15 cellular contexts compared by ENCODE assay signal in the genomic region with DNA sequence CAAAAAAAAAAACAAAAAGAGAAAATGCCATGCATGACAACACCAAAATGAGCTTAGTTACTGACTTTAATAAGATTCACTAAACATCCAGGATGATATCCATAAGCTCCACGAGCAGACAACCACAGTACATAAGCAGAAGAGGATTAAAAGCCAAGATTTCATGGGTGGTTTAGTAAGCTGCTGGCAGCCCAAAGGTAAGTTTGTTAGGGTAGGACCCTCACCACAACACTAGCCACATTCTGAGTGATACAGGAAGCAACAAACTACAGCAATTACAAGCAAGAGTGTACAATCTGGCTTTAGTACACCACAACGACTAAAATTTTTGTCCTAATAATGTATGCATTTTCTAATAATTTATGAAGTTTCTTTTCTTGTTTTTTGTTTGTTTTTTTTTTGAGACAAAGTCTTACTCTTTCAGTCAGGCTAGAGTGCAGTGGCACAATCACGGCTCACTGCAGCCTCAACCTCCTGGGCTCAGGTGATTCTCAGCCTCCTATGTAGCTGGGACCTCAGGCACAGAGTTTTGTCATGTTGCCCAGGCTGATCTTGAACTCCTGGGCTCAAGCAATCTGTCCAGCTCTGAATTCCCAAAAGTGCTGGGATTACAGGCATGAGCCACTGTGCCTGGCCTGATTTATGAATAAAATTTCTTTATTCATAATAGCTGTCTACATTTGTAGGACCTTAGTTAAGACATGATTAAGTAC.
"Had no signal": no experiment of that assay in that cellular context is flagged by ENCODE, and none has a peak within 500 bp of the region (broad histone marks: within the 10 kb centered on the region; RNA-seq: fewer than 3 reads in every experiment).

No MANE protein-coding gene starts in this region.

- ATAC-seq: lower lobe of right lung, SK-N-SH treated with all-trans-retinoic acid at 6 μM for 48 hours had no signal

- H3K27me3 Mint-ChIP-seq: activated naive CD4-positive, alpha-beta T cell treated with anti-CD3 and anti-CD28 coated beads, Interleukin-2, amount 50 U/mL, for 24 hours had no signal

- H3K9me3 Mint-ChIP-seq: activated naive CD4-positive, alpha-beta T cell treated with anti-CD3 and anti-CD28 coated beads, Interleukin-2, amount 50 U/mL, for 24 hours; mesothelial cell of epicardium had no signal

- H3K27ac Mint-ChIP-seq: activated naive CD4-positive, alpha-beta T cell treated with anti-CD3 and anti-CD28 coated beads, Interleukin-2, amount 50 U/mL, for 24 hours had no signal

- H3K27me3 ChIP-seq: brain microvascular endothelial cell, right atrium auricular region, tibial nerve had no signal

- H3K4me3 ChIP-seq: lower lobe of right lung, right atrium auricular region, skin epidermis, tibial nerve had no signal

- H3K27ac ChIP-seq: brain microvascular endothelial cell, lower lobe of right lung, right atrium auricular region, skin epidermis, tibial nerve had no signal

- H3K36me3 ChIP-seq: brain microvascular endothelial cell, lower lobe of right lung, right atrium auricular region, tibial nerve had no signal

- H3K36me3 Mint-ChIP-seq: mesothelial cell of epicardium had no signal

- H3K4me3 Mint-ChIP-seq: activated naive CD4-positive, alpha-beta T cell treated with anti-CD3 and anti-CD28 coated beads, Interleukin-2, amount 50 U/mL, for 24 hours; mesothelial cell of epicardium had no signal

- DNase-seq: activated CD4-positive, alpha-beta T cell treated with anti-CD3 and anti-CD28 coated beads, Interleukin-2, amount 50 U/mL, for 4 hours; activated CD8-positive, alpha-beta memory T cell treated with anti-CD3 and anti-CD28 coated beads, Interleukin-2, amount 50 U/mL, for 4 hours; brain microvascular endothelial cell; cerebellar nuclear complex; dermis blood vessel endothelial cell; erythroblast; hypothalamus; lower lobe of right lung; posterior cingulate gyrus had no signal

- H3K9me3 ChIP-seq: lower lobe of right lung, right atrium auricular region, tibial nerve had no signal
